ENCODE assay signal across 19 cellular contexts in genomic region chr15:33934896-33935295, GRCh38. TPM values are rescaled to one million over a fixed set of nuclear protein-coding genes. Genes with fewer than 3 reads are reported as not detected.
DNase-seq lines count a peak whose midpoint lies in the region; FAIRE-seq and TF ChIP-seq lines count a peak whose summit lies in the region.
"Had no signal": no experiment of that assay in that cellular context is flagged by ENCODE, and none has a peak within 500 bp of the region (broad histone marks: within the 10 kb centered on the region; RNA-seq: fewer than 3 reads in every experiment).

No MANE protein-coding gene starts in this region.

- H2AFZ ChIP-seq in osteoblast (ENCODE audit: low read length): no peak overlapping the region

- H3K79me2 ChIP-seq in osteoblast (ENCODE audit: insufficient read depth, low read length): peaks cover 6% of the 10 kb centered on the region

- peaks cover 13% of the 10 kb centered on the region for H4K20me1 ChIP-seq in osteoblast (ENCODE audit: insufficient read depth, low read length)

- no peak overlapping the region for H3K27ac ChIP-seq in brain microvascular endothelial cell
- no peak overlapping the region for H3K27ac ChIP-seq in osteoblast (ENCODE audit: low read depth, low read length)
- H3K27ac ChIP-seq: SJSA1 had no signal

- H3K4me3 ChIP-seq in brain microvascular endothelial cell (ENCODE audit: low read depth, low read length) (no peak overlapping the region), osteoblast (ENCODE audit: insufficient read depth, low read length) (no peak overlapping the region)
- H3K4me3 ChIP-seq: HAP-1, SJSA1 had no signal

- no peak for TF ChIP-seq CTCF in brain microvascular endothelial cell (IDR thresholded peaks at IDR 0.05; ENCODE audit: low read depth, low read length, missing control alignments)
- TF ChIP-seq CTCF in osteoblast (IDR thresholded peaks at IDR 0.05; ENCODE audit: extremely low read depth, low read depth, low read length): no peak
- TF ChIP-seq CTCF in D721Med (IDR thresholded peaks at IDR 0.05; ENCODE audit: insufficient read depth, missing control alignments): no peak

- H3K36me3 ChIP-seq in brain microvascular endothelial cell (replicated peaks) (no peaks in the 10 kb centered on the region), osteoblast (ENCODE audit: insufficient read depth, low read length) (no peaks in the 10 kb centered on the region)
- H3K36me3 ChIP-seq: BE2C, HAP-1, SJSA1 had no signal

- peaks cover 10% of the 10 kb centered on the region for H3K4me1 ChIP-seq in osteoblast (ENCODE audit: insufficient read depth, low read length)
- H3K4me1 ChIP-seq: HAP-1, SJSA1 had no signal

- DNase-seq in AG08396 (ENCODE audit: low spot score) (peak; percentile 16), GM04504 (ENCODE audit: low read depth) (peak; percentile 20), brain microvascular endothelial cell (peak; percentile 22), osteoblast (ENCODE audit: insufficient read length, low spot score, missing footprints) (peak; percentile 59), COLO829 (ENCODE audit: low spot score) (no peak), D721Med (ENCODE audit: insufficient read length, low spot score) (no peak), OCI-M2 (lab: John Stamatoyannopoulos, UW; ENCODE audit: unreplicated experiment) (no peak)
- DNase-seq: BE2C; CD4-positive, alpha-beta memory T cell; DND-41; MV-4-11; NCI-H187 treated with DMSO at 0.1 percent for 48 hours; NCI-H2171; NCI-H446; NCI-H748 treated with DMSO at 0.1 percent for 48 hours had no signal

- in situ Hi-C loops in brain microvascular endothelial cell (cut with HindIII; ENCODE audit: low pct_ligation_motif_present, low sequenced_read_pairs): no loop called here

- FAIRE-seq in D721Med (lab: Jason Lieb, UNC): no peak
- FAIRE-seq: A204.1 had no signal

- H3K27me3 ChIP-seq in brain microvascular endothelial cell (replicated peaks): no peaks in the 10 kb centered on the region
- H3K27me3 ChIP-seq in osteoblast (ENCODE audit: insufficient read depth, low read length): no peaks in the 10 kb centered on the region
- H3K27me3 ChIP-seq: BE2C, SJSA1 had no signal

- H3K4me2 ChIP-seq in osteoblast (ENCODE audit: insufficient read depth, low read length): peak overlapping the region; percentile 30

- H3K9me3 ChIP-seq in osteoblast (ENCODE audit: low read depth, low read length): no peaks in the 10 kb centered on the region
- H3K9me3 ChIP-seq: BE2C, HAP-1, SJSA1 had no signal

RNA-seq across cellular contexts. Expression of gene CHRM5, which starts 33.4 kb away (rescaled TPM):
- under 0.01 TPM in 2 replicates for total RNA-seq in osteoblast
- total RNA-seq: CD4-positive, alpha-beta memory T cell; HT1080 had no signal

Comparison
In these comparisons a context has a peak if more than half of its experiments do, and no peak if none do; other contexts are left out.
1. DNase-seq: peak in AG08396 (single experiment), GM04504 (single experiment), brain microvascular endothelial cell (single experiment) and osteoblast (single experiment); none in COLO829 (single experiment), D721Med (single experiment) and OCI-M2 (single experiment).